Comparison of ENCODE assay signal across 8 cellular contexts in genomic region chr6:116695398-116695797, GRCh38. TPM values are rescaled to one million over a fixed set of nuclear protein-coding genes. Genes with fewer than 3 reads are reported as not detected.
DNase-seq lines count a peak whose midpoint lies in the region; ATAC-seq and TF ChIP-seq lines count a peak whose summit lies in the region.
"Had no signal": no experiment of that assay in that cellular context is flagged by ENCODE, and none has a peak within 500 bp of the region (broad histone marks: within the 10 kb centered on the region; RNA-seq: fewer than 3 reads in every experiment).

No MANE protein-coding gene starts in this region.

- no peaks in the 10 kb centered on the region for H3K27me3 Mint-ChIP-seq in naive B cell

- POLR2A ChIA-PET in HEK293T (lab: Yijun Ruan, JAX), result no interaction called here

- no peak overlapping the region for H3K27ac ChIP-seq in left ventricle myocardium inferior (replicated peaks)

- no peak for TF ChIP-seq CTCF in left ventricle myocardium inferior (IDR thresholded peaks at IDR 0.05; ENCODE audit: borderline replicate concordance)

- H3K36me3 ChIP-seq in left ventricle myocardium inferior, result peaks cover 28% of the 10 kb centered on the region

- CTCF ChIA-PET in HEK293T (lab: Yijun Ruan, JAX), result no interaction called here

- H3K36me3 Mint-ChIP-seq in naive B cell, result peaks cover 0 to 8% of the 10 kb centered on the region in 2 donors

- DNase-seq in naive B cell (peak; percentile 41), D341Med (ENCODE audit: low spot score) (no peak), left ventricle myocardium inferior (no peak), HEK293T (ENCODE audit: extremely low spot score) (no peak)
- DNase-seq: activated CD4-positive, alpha-beta T cell treated with anti-CD3 and anti-CD28 coated beads for 1 hour had no signal

- peaks cover 24 to 35% (median 25%) of the 10 kb centered on the region in 3 donors for H3K4me1 Mint-ChIP-seq in naive B cell

- peak overlapping the region in 4 of 6 donors; percentile 22 to 73 (median 46) for H3K27ac Mint-ChIP-seq in naive B cell

- no peak overlapping the region for H3K4me3 Mint-ChIP-seq in naive B cell

- peaks cover 9% of the 10 kb centered on the region for H3K4me1 ChIP-seq in left ventricle myocardium inferior

- ATAC-seq in GM18868 (IDR thresholded peaks at IDR 0.05; ENCODE audit: unreplicated experiment), result peak; percentile 91
- ATAC-seq in GM21576 (IDR thresholded peaks at IDR 0.05; ENCODE audit: unreplicated experiment), result peak; percentile 89
- ATAC-seq in HG03457 (IDR thresholded peaks at IDR 0.05; ENCODE audit: unreplicated experiment), result peak; percentile 90
- peak; percentile 98 for ATAC-seq in naive B cell (ENCODE audit: low read depth in 2 of 2)

- no peaks in the 10 kb centered on the region for H3K27me3 ChIP-seq in left ventricle myocardium inferior (ENCODE audit: low read depth)

- H3K9me3 Mint-ChIP-seq in naive B cell, result no peaks in the 10 kb centered on the region

- no peak overlapping the region for H3K4me3 ChIP-seq in left ventricle myocardium inferior

- intact Hi-C loops in left ventricle myocardium inferior (cut with micrococcal nuclease), result no loop called here

- no peaks in the 10 kb centered on the region for H3K9me3 ChIP-seq in left ventricle myocardium inferior (replicated peaks)

TF ChIP-seq in HEK293T, 16 proteins besides CTCF, POLR2A, EP300 and RAD21:
- no peak for TF ChIP-seq PKNOX1 (IDR thresholded peaks at IDR 0.05)
- no peak for TF ChIP-seq FOXK2 (IDR thresholded peaks at IDR 0.05)
- TF ChIP-seq HDGF (IDR thresholded peaks at IDR 0.05; ENCODE audit: borderline replicate concordance), result no peak
- TF ChIP-seq CTBP1 (IDR thresholded peaks at IDR 0.05; ENCODE audit: borderline replicate concordance), result no peak
- no peak for TF ChIP-seq ARNT (IDR thresholded peaks at IDR 0.05)
- TF ChIP-seq FOXM1 (IDR thresholded peaks at IDR 0.05; ENCODE audit: borderline replicate concordance), result no peak

RNA-seq across cellular contexts. Expression of gene KPNA5, which starts 14.4 kb away (rescaled TPM):
- 10 to 100 TPM; 15.7 to 20.6 (median 17.4) TPM for polyA plus RNA-seq in naive B cell (ENCODE audit: low read depth in 6 of 6)
- 7.8 TPM for total RNA-seq in left ventricle myocardium inferior

RNA-seq across cellular contexts. Expression of gene ZUP1, which starts 26.8 kb away (rescaled TPM):
- polyA plus RNA-seq in naive B cell (ENCODE audit: low read depth in 6 of 6), result 1 to 10 TPM; 5.8 to 9.2 (median 6.7) TPM
- total RNA-seq in left ventricle myocardium inferior, result 3.1 TPM
